Comparison of ENCODE assay signal across 24 cellular contexts in the genomic region with DNA sequence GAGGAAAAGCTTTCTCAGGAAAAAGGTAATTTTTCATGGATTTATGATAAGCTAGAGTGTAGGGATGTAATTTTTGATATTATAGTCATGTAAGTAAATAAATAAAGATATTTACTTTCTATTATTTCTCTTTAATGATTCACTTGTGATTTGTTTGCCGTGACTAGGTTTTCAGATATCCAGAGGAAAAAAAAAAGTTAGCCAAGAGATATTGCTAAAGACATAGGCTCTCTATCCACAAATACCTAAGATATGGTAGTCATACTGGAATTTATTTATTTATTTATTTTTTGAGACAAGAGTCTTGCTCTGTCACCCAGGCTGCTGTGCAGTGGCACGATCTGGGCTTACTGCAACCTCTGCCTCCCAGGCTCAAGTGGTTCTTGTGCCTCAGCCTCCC.
"Had no signal": no experiment of that assay in that cellular context is flagged by ENCODE, and none has a peak within 500 bp of the region (broad histone marks: within the 10 kb centered on the region; RNA-seq: fewer than 3 reads in every experiment).

No MANE protein-coding gene starts in this region.

- DNase-seq: activated CD4-positive, alpha-beta memory T cell treated with anti-CD3 and anti-CD28 coated beads, Interleukin-2, amount 10 ng/mL, durations not matched to agents 7 days and 5 days; activated CD4-positive, alpha-beta T cell treated with anti-CD3 and anti-CD28 coated beads, Interleukin-2, amount 10 ng/mL, durations not matched to agents 7 days and 5 days; activated CD4-positive, CD25-positive, alpha-beta regulatory T cell treated with anti-CD3 and anti-CD28 coated beads, Interleukin-2, amount 50 U/mL, for 72 hours; activated CD8-positive, alpha-beta memory T cell treated with anti-CD3 and anti-CD28 coated beads, Interleukin-2, amount 50 U/mL, for 48 hours; activated gamma-delta T cell treated with Interleukin-2 at 50 U/mL for 16 hours; activated naive CD4-positive, alpha-beta T cell treated with anti-CD3 and anti-CD28 coated beads, Interleukin-2, amount 50 U/mL, for 16 hours; activated T-cell treated with anti-CD3 and anti-CD28 coated beads, Interleukin-2, amount 50 U/mL, for 24 hours; dermis blood vessel endothelial cell; effector CD4-positive, alpha-beta T cell; erythroblast; foreskin melanocyte; islet precursor cell; left colon; mammary epithelial cell; posterior cingulate gyrus; right cardiac atrium; stimulated activated CD4-positive, alpha-beta T cell treated with anti-CD3 and anti-CD28 coated beads, Interleukin-2, amount 100 ng/mL, for 48 hours; stimulated activated naive CD8-positive, alpha-beta T cell treated with anti-CD3 and anti-CD28 coated beads, Interleukin-15, Interleukin-2, amounts not matched to agents 100 U/mL and 50 U/mL, for 24 hours; T-helper 2 cell; testis; transverse colon had no signal

- H3K4me3 ChIP-seq: breast epithelium, testis, transverse colon had no signal

- H3K27ac Mint-ChIP-seq: activated CD4-positive, alpha-beta memory T cell treated with anti-CD3 and anti-CD28 coated beads, Interleukin-2, amount 10 ng/mL, durations not matched to agents 7 days and 5 days; activated CD4-positive, alpha-beta T cell treated with anti-CD3 and anti-CD28 coated beads, Interleukin-2, amount 10 ng/mL, durations not matched to agents 7 days and 5 days; activated T-cell treated with anti-CD3 and anti-CD28 coated beads, Interleukin-2, amount 50 U/mL, for 24 hours; nephron had no signal

- H3K27me3 Mint-ChIP-seq: activated CD4-positive, alpha-beta memory T cell treated with anti-CD3 and anti-CD28 coated beads, Interleukin-2, amount 10 ng/mL, durations not matched to agents 7 days and 5 days; activated CD4-positive, alpha-beta T cell treated with anti-CD3 and anti-CD28 coated beads, Interleukin-2, amount 10 ng/mL, durations not matched to agents 7 days and 5 days; activated T-cell treated with anti-CD3 and anti-CD28 coated beads, Interleukin-2, amount 50 U/mL, for 24 hours; central memory CD8-positive, alpha-beta T cell had no signal

- H3K4me1 Mint-ChIP-seq: nephron had no signal

- H3K4me3 Mint-ChIP-seq: activated CD4-positive, alpha-beta memory T cell treated with anti-CD3 and anti-CD28 coated beads, Interleukin-2, amount 10 ng/mL, durations not matched to agents 7 days and 5 days; activated CD4-positive, alpha-beta T cell treated with anti-CD3 and anti-CD28 coated beads, Interleukin-2, amount 10 ng/mL, durations not matched to agents 7 days and 5 days; activated T-cell treated with anti-CD3 and anti-CD28 coated beads, Interleukin-2, amount 50 U/mL, for 24 hours; central memory CD8-positive, alpha-beta T cell; nephron had no signal
